ENCODE assay signal across 29 cellular contexts in the genomic region with DNA sequence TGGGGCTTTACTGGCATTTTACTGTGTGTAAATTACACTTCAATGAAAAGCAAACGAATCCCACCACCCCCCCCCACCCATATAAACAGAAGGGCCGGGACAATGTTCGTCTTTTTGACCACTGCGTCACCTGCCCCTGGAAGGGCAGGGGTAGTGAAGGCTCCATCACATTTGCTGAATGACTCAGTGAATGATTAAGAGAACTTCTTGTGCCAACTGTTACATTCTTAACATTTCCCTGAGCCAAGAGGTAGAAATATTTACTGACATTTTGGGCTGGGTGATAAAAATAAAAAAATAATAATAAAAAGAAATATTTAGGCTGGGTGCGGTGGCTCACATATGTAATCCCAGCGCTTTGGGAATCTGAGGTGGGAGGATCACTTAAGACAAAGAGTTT. TPM values are rescaled to one million over a fixed set of nuclear protein-coding genes. Genes with fewer than 3 reads are reported as not detected.
A peak's percentile ranks its signal among the peaks of the same experiment; 100 is the strongest.
DNase-seq lines count a peak whose midpoint lies in the region; ATAC-seq and TF ChIP-seq lines count a peak whose summit lies in the region.
"Had no signal": no experiment of that assay in that cellular context is flagged by ENCODE, and none has a peak within 500 bp of the region (broad histone marks: within the 10 kb centered on the region; RNA-seq: fewer than 3 reads in every experiment).

No MANE protein-coding gene starts in this region.

- H3K27ac Mint-ChIP-seq in naive thymus-derived CD8-positive, alpha-beta T cell = no peak overlapping the region
- H3K27ac Mint-ChIP-seq: activated naive CD8-positive, alpha-beta T cell; activated T-helper 1 cell treated with anti-CD3 and anti-CD28 coated beads, Interleukin-12 subunit alpha, Interleukin-12 subunit beta, Interleukin-2, Interleukin-4 antibody, amounts not matched to agents 30 ng/mL and 10 ng/mL and 1 ng/mL, durations not matched to agents 14 hours and 24 hours and 36 hours; brain; CD4-positive, alpha-beta memory T cell; H9; progenitor cell of endocrine pancreas; stimulated activated naive B cell treated with anti-CD40 and anti-IgM and Interleukin-4, amounts not matched to agents 10 μg/mL and 1 μg/mL and 100 μg/mL, for 72 hours had no signal

- peaks cover 0 to under 1% (median 0%) of the 10 kb centered on the region in 5 donors for H3K27me3 Mint-ChIP-seq in naive thymus-derived CD8-positive, alpha-beta T cell
- H3K27me3 Mint-ChIP-seq: activated naive CD8-positive, alpha-beta T cell; brain; CD4-positive, alpha-beta memory T cell; progenitor cell of endocrine pancreas had no signal

- H3K9me3 ChIP-seq in PC-3 (ENCODE audit: low read length) = no peaks in the 10 kb centered on the region
- H3K9me3 ChIP-seq in fibroblast of lung (ENCODE audit: control insufficient read depth, insufficient read depth, low read depth, low read length) = no peaks in the 10 kb centered on the region
- H3K9me3 ChIP-seq in osteoblast (ENCODE audit: low read depth, low read length) = no peaks in the 10 kb centered on the region
- H3K9me3 ChIP-seq in effector memory CD4-positive, alpha-beta T cell (ENCODE audit: control insufficient read depth, low read length) = no peaks in the 10 kb centered on the region
- H3K9me3 ChIP-seq: colonic mucosa, heart left ventricle, testis had no signal

- no TSS peak for BruUV-seq in PC-3 (replicated peaks; lab: Mats Ljungman, UMichigan)

- H2AFZ ChIP-seq in PC-3 (ENCODE audit: low read length) (no peak overlapping the region), fibroblast of lung (ENCODE audit: low read length) (no peak overlapping the region), osteoblast (ENCODE audit: low read length) (no peak overlapping the region)

- no peak overlapping the region for H3K4me2 ChIP-seq in PC-3 (ENCODE audit: low read length)
- H3K4me2 ChIP-seq in fibroblast of lung (ENCODE audit: extremely low read depth, insufficient read depth, low read length) = no peak overlapping the region
- no peak overlapping the region for H3K4me2 ChIP-seq in osteoblast (ENCODE audit: insufficient read depth, low read length)

- no peak overlapping the region for H3K4me3 Mint-ChIP-seq in naive thymus-derived CD8-positive, alpha-beta T cell
- H3K4me3 Mint-ChIP-seq: activated naive CD8-positive, alpha-beta T cell; activated T-helper 1 cell treated with anti-CD3 and anti-CD28 coated beads, Interleukin-12 subunit alpha, Interleukin-12 subunit beta, Interleukin-2, Interleukin-4 antibody, amounts not matched to agents 30 ng/mL and 10 ng/mL and 1 ng/mL, durations not matched to agents 14 hours and 24 hours and 36 hours; brain; CD4-positive, alpha-beta memory T cell; H9; neural crest cell had no signal

- no peaks in the 10 kb centered on the region for H3F3A ChIP-seq in PC-3 (ENCODE audit: low read length, unreplicated experiment)

- peaks cover 11% of the 10 kb centered on the region for H3K4me1 ChIP-seq in PC-3 (ENCODE audit: insufficient read depth, low read length)
- H3K4me1 ChIP-seq in fibroblast of lung (ENCODE audit: control insufficient read depth, extremely low read depth, insufficient read depth, low read length) = no peaks in the 10 kb centered on the region
- H3K4me1 ChIP-seq in osteoblast (ENCODE audit: insufficient read depth, low read length) = no peaks in the 10 kb centered on the region
- H3K4me1 ChIP-seq in effector memory CD4-positive, alpha-beta T cell (ENCODE audit: control insufficient read depth, insufficient read depth, low read length, poor library complexity, severe bottlenecking) = no peaks in the 10 kb centered on the region
- H3K4me1 ChIP-seq: colonic mucosa, heart left ventricle, testis had no signal

- H3K36me3 ChIP-seq in PC-3 (ENCODE audit: low read depth, low read length) = no peaks in the 10 kb centered on the region
- H3K36me3 ChIP-seq in fibroblast of lung (ENCODE audit: control insufficient read depth, insufficient read depth, low read length) = no peaks in the 10 kb centered on the region
- H3K36me3 ChIP-seq in osteoblast (ENCODE audit: insufficient read depth, low read length) = no peaks in the 10 kb centered on the region
- H3K36me3 ChIP-seq in effector memory CD4-positive, alpha-beta T cell (ENCODE audit: control insufficient read depth, insufficient read depth, low read length) = no peaks in the 10 kb centered on the region
- H3K36me3 ChIP-seq: colonic mucosa, heart left ventricle had no signal

- H4K20me1 ChIP-seq in PC-3 (ENCODE audit: low read length) (no peaks in the 10 kb centered on the region), fibroblast of lung (ENCODE audit: control insufficient read depth, extremely low read depth, insufficient read depth, low read length) (no peaks in the 10 kb centered on the region), osteoblast (ENCODE audit: insufficient read depth, low read length) (no peaks in the 10 kb centered on the region)

- H3K79me2 ChIP-seq in PC-3 (ENCODE audit: low read length) (no peaks in the 10 kb centered on the region), fibroblast of lung (ENCODE audit: control insufficient read depth, insufficient read depth, low read length) (no peaks in the 10 kb centered on the region), osteoblast (ENCODE audit: insufficient read depth, low read length) (no peaks in the 10 kb centered on the region)

- intact Hi-C loops in PC-3 (cut with micrococcal nuclease) = no loop called here

- POLR2A ChIA-PET in PC-3 (lab: Charles Lee; ENCODE audit: unreplicated experiment) = no interaction called here
- POLR2A ChIA-PET in naive thymus-derived CD8-positive, alpha-beta T cell (lab: Charles Lee) = interaction anchor here (0.6 to 0.8 kb wide), 2 partner anchors 115 to 335 kb away, joined by 5 to 7 read pairs; no protein-coding TSS in a partner anchor

- TF ChIP-seq CTCF in PC-3 (conservative IDR thresholded peaks at IDR 0.05; ENCODE audit: low read depth, low read length) (no peak), fibroblast of lung (conservative IDR thresholded peaks at IDR 0.05 in 1 of 2, IDR thresholded peaks at IDR 0.05 in 1 of 2; ENCODE audit: low read depth in 1 of 2, low read length in 2 of 2) (no peak), osteoblast (IDR thresholded peaks at IDR 0.05; ENCODE audit: extremely low read depth, low read depth, low read length) (no peak)

- ATAC-seq in PC-3 = peak; percentile 97
- ATAC-seq in HG02973 (IDR thresholded peaks at IDR 0.05; ENCODE audit: unreplicated experiment) = no peak
- no peak for ATAC-seq in naive thymus-derived CD8-positive, alpha-beta T cell
- ATAC-seq: heart left ventricle; left ventricle myocardium superior; stimulated activated naive B cell treated with anti-CD40 and anti-IgM and Interleukin-4, amounts not matched to agents 10 μg/mL and 1 μg/mL and 100 μg/mL, for 72 hours had no signal

- H3K36me3 Mint-ChIP-seq in naive thymus-derived CD8-positive, alpha-beta T cell = no peaks in the 10 kb centered on the region
- H3K36me3 Mint-ChIP-seq: activated naive CD8-positive, alpha-beta T cell; brain; CD4-positive, alpha-beta memory T cell; stimulated activated naive B cell treated with anti-CD40 and anti-IgM and Interleukin-4, amounts not matched to agents 10 μg/mL and 1 μg/mL and 100 μg/mL, for 72 hours had no signal

- H3K9ac ChIP-seq in PC-3 (ENCODE audit: low read length) (no peak overlapping the region), fibroblast of lung (ENCODE audit: insufficient read depth, low read length) (no peak overlapping the region)

- H3K27me3 ChIP-seq in PC-3 (ENCODE audit: low read length) (no peaks in the 10 kb centered on the region), fibroblast of lung (ENCODE audit: control insufficient read depth, insufficient read depth, low read length) (no peaks in the 10 kb centered on the region), osteoblast (ENCODE audit: insufficient read depth, low read length) (no peaks in the 10 kb centered on the region)
- no peaks in the 10 kb centered on the region for H3K27me3 ChIP-seq in effector memory CD4-positive, alpha-beta T cell (replicated peaks; ENCODE audit: control insufficient read depth, insufficient read depth, low read length, poor library complexity, severe bottlenecking)
- H3K27me3 ChIP-seq: colonic mucosa, heart left ventricle, testis had no signal

- no peaks in the 10 kb centered on the region for H3K9me3 Mint-ChIP-seq in naive thymus-derived CD8-positive, alpha-beta T cell
- H3K9me3 Mint-ChIP-seq: activated T-helper 1 cell treated with anti-CD3 and anti-CD28 coated beads, Interleukin-12 subunit alpha, Interleukin-12 subunit beta, Interleukin-2, Interleukin-4 antibody, amounts not matched to agents 30 ng/mL and 10 ng/mL and 1 ng/mL, durations not matched to agents 14 hours and 24 hours and 36 hours; brain; CD4-positive, alpha-beta memory T cell; H9; neural crest cell; stimulated activated naive B cell treated with anti-CD40 and anti-IgM and Interleukin-4, amounts not matched to agents 10 μg/mL and 1 μg/mL and 100 μg/mL, for 72 hours had no signal

- H3K9me2 ChIP-seq in PC-3 (replicated peaks; ENCODE audit: low read length) = no peaks in the 10 kb centered on the region

- CTCF ChIA-PET in PC-3 (lab: Charles Lee) = no interaction called here

- H3K27ac ChIP-seq in PC-3 (ENCODE audit: low read length) (peak overlapping the region; percentile 41; the same call in 1 of the 2 replicates), fibroblast of lung (ENCODE audit: insufficient read depth, low read length) (no peak overlapping the region), osteoblast (ENCODE audit: low read depth, low read length) (no peak overlapping the region)
- H3K27ac ChIP-seq in effector memory CD4-positive, alpha-beta T cell (ENCODE audit: insufficient read depth, low read length, poor library complexity, severe bottlenecking) = no peak overlapping the region
- H3K27ac ChIP-seq: colonic mucosa, heart left ventricle, testis had no signal

- DNase-seq in EL (peak; percentile 10), PC-3 (peak; percentile 87), fibroblast of lung (ENCODE audit: low read depth in 2 of 2) (peak; percentile 11 to 56), osteoblast (ENCODE audit: insufficient read length, low spot score, missing footprints) (peak; percentile 71), NCI-H1436 treated with DMSO at 0.1 percent for 48 hours (lab: John Stamatoyannopoulos, UW) (no peak)
- no peak for DNase-seq in effector memory CD4-positive, alpha-beta T cell
- DNase-seq in naive thymus-derived CD8-positive, alpha-beta T cell = no peak
- DNase-seq: activated CD4-positive, alpha-beta T cell treated with anti-CD3 and anti-CD28 coated beads for 48 hours; CD4-positive, alpha-beta memory T cell; colonic mucosa; DMS153; GDM1; H9; heart left ventricle; KG1; left ventricle myocardium superior; NCI-H187 treated with DMSO at 0.1 percent for 48 hours; NCI-H345; NCI-H82; OCI-M1; small intestine; stimulated activated naive B cell treated with anti-CD40 and anti-IgM and Interleukin-4, amounts not matched to agents 10 μg/mL and 1 μg/mL and 100 μg/mL, for 72 hours; testis had no signal

- H3K4me1 Mint-ChIP-seq in naive thymus-derived CD8-positive, alpha-beta T cell = no peaks in the 10 kb centered on the region
- H3K4me1 Mint-ChIP-seq: brain; CD4-positive, alpha-beta memory T cell; H9; neural crest cell; stimulated activated naive B cell treated with anti-CD40 and anti-IgM and Interleukin-4, amounts not matched to agents 10 μg/mL and 1 μg/mL and 100 μg/mL, for 72 hours had no signal

- H3K4me3 ChIP-seq in PC-3 (ENCODE audit: low read length) (no peak overlapping the region), fibroblast of lung (replicated peaks in 1 of 4; ENCODE audit: control extremely low read depth in 1 of 4, insufficient read depth in 1 of 4, low read depth in 3 of 4, low read length in 4 of 4) (no peak overlapping the region), osteoblast (ENCODE audit: insufficient read depth, low read length) (no peak overlapping the region)
- no peak overlapping the region for H3K4me3 ChIP-seq in effector memory CD4-positive, alpha-beta T cell (ENCODE audit: insufficient read depth, low read depth, low read length, poor library complexity, severe bottlenecking)
- H3K4me3 ChIP-seq: colonic mucosa, heart left ventricle, testis had no signal

RNA-seq across cellular contexts. Expression of a gene that starts 24.1 kb away (rescaled TPM):
- total RNA-seq in PC-3 (2014; rRNA removed) (not detected in 2 replicates), fibroblast of lung (under 0.01 TPM in 2 replicates), osteoblast (under 0.01 TPM in 1 of 2 replicates, not detected in the other)
- 0.01 TPM in 1 of 2 replicates, not detected in the other for polyA plus RNA-seq in fibroblast of lung
- polyA plus RNA-seq in fibroblast of lung (2012) = not detected in 2 replicates
- polyA minus RNA-seq in fibroblast of lung (ENCODE audit: low replicate concordance) = not detected in 2 replicates
- under 1 TPM; 0.38 to 0.52 TPM for total RNA-seq in naive thymus-derived CD8-positive, alpha-beta T cell
- under 1 TPM in 2 of 3 donors, not detected in 1; 0.07 to 0.08 TPM for polyA plus RNA-seq in naive thymus-derived CD8-positive, alpha-beta T cell
- total RNA-seq: activated T-helper 1 cell treated with anti-CD3 and anti-CD28 coated beads, Interleukin-12 subunit alpha, Interleukin-12 subunit beta, Interleukin-2, Interleukin-4 antibody, amounts not matched to agents 30 ng/mL and 10 ng/mL and 1 ng/mL, durations not matched to agents 14 hours and 24 hours and 36 hours had no signal
- polyA plus RNA-seq: CD4-positive, alpha-beta memory T cell had no signal

RNA-seq across cellular contexts. Expression of a gene that starts 34.4 kb away (rescaled TPM):
- 24.6 and 28.2 TPM in 2 replicates for total RNA-seq in PC-3 (2014; rRNA removed)
- total RNA-seq in fibroblast of lung = 3.6 and 4.4 TPM in 2 replicates
- 2.2 and 3.7 TPM in 2 replicates for polyA plus RNA-seq in fibroblast of lung
- polyA plus RNA-seq in fibroblast of lung (2012) = 16.1 and 20.2 TPM in 2 replicates
- polyA minus RNA-seq in fibroblast of lung (ENCODE audit: low replicate concordance) = 4.7 and 6.0 TPM in 2 replicates
- 6.2 and 9.4 TPM in 2 replicates for total RNA-seq in osteoblast
- total RNA-seq in naive thymus-derived CD8-positive, alpha-beta T cell = 10 to 100 TPM; 26.0 to 27.4 TPM
- polyA plus RNA-seq in naive thymus-derived CD8-positive, alpha-beta T cell = 1 to 10 TPM; 2.5 to 3.9 (median 2.7) TPM

RNA-seq across cellular contexts. Expression of a gene that starts 41.7 kb away (rescaled TPM):
- 7.1 and 8.7 TPM in 2 replicates for total RNA-seq in PC-3 (2014; rRNA removed)
- 4.9 and 12.2 TPM in 2 replicates for total RNA-seq in fibroblast of lung
- 6.3 and 11.7 TPM in 2 replicates for polyA plus RNA-seq in fibroblast of lung
- 12.5 and 26.0 TPM in 2 replicates for polyA plus RNA-seq in fibroblast of lung (2012)
- polyA minus RNA-seq in fibroblast of lung (ENCODE audit: low replicate concordance) = 16.1 and 36.9 TPM in 2 replicates
- total RNA-seq in osteoblast = 10.5 and 13.6 TPM in 2 replicates
- total RNA-seq in naive thymus-derived CD8-positive, alpha-beta T cell = 10 to 100 TPM; 23.4 to 25.5 TPM
- polyA plus RNA-seq in naive thymus-derived CD8-positive, alpha-beta T cell = 10 to 100 TPM; 18.2 to 25.3 (median 25.0) TPM

RNA-seq across cellular contexts. Expression of a gene that starts 44.4 kb away (rescaled TPM):
- total RNA-seq in PC-3 (2014; rRNA removed) (22.7 and 38.2 TPM in 2 replicates), fibroblast of lung (15.9 and 26.1 TPM in 2 replicates), osteoblast (41.5 and 46.7 TPM in 2 replicates)
- 5.4 and 9.6 TPM in 2 replicates for polyA plus RNA-seq in fibroblast of lung
- 36.1 and 49.0 TPM in 2 replicates for polyA plus RNA-seq in fibroblast of lung (2012)
- polyA minus RNA-seq in fibroblast of lung (ENCODE audit: low replicate concordance) = 75.9 and 78.4 TPM in 2 replicates
- total RNA-seq in naive thymus-derived CD8-positive, alpha-beta T cell = 10 to 100 TPM; 66.4 to 70.5 TPM
- 1 to 10 TPM; 4.5 to 5.8 (median 5.6) TPM for polyA plus RNA-seq in naive thymus-derived CD8-positive, alpha-beta T cell

Comparison
In these comparisons a context has a peak if more than half of its experiments do, and no peak if none do; other contexts are left out.
1. DNase-seq: peak in EL (single experiment), PC-3 (single experiment), fibroblast of lung (2 of 2) and osteoblast (single experiment); none in effector memory CD4-positive, alpha-beta T cell (0 of 3), naive thymus-derived CD8-positive, alpha-beta T cell (0 of 10) and NCI-H1436 treated with DMSO at 0.1 percent for 48 hours (single experiment).